ENCODE assay signal across 26 cellular contexts in the genomic region with DNA sequence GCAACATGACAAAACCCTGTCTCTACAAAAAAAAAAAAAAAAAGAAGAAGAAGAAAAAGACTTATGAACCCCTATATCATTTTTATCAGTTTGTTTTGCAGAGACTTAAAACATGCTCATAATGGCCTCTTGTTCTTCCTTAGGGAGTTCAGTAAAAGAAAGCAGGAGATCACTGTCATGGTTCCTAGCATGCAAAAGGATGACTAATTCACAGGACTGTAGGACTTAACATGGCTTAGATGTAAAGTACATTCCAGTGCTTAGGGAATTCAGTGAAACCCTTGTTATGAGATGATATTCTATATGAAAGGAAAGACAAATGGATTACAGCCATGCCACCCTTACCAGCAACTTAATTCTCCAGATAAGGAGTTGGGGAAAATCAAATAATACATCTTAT. TPM values are rescaled to one million over a fixed set of nuclear protein-coding genes. Genes with fewer than 3 reads are reported as not detected.
DNase-seq lines count a peak whose midpoint lies in the region; ATAC-seq and TF ChIP-seq lines count a peak whose summit lies in the region.
"Had no signal": no experiment of that assay in that cellular context is flagged by ENCODE, and none has a peak within 500 bp of the region (broad histone marks: within the 10 kb centered on the region; RNA-seq: fewer than 3 reads in every experiment).

No MANE protein-coding gene starts in this region.

- DNase-seq in CD8-positive, alpha-beta T cell: no peak
- DNase-seq in M059J (ENCODE audit: low read depth): peak; percentile 12
- DNase-seq in central memory CD8-positive, alpha-beta T cell (ENCODE audit: low spot score in 2 of 2): no peak
- DNase-seq in memory B cell (ENCODE audit: low spot score in 2 of 2): no peak
- no peak for DNase-seq in hippocampal formation (lab: John Stamatoyannopoulos, UW)
- DNase-seq in substantia nigra (lab: John Stamatoyannopoulos, UW): no peak
- no peak for DNase-seq in nephron progenitor cell
- DNase-seq: activated CD4-positive, alpha-beta memory T cell treated with anti-CD3 and anti-CD28 coated beads for 36 hours; activated naive CD8-positive, alpha-beta T cell treated with anti-CD3 and anti-CD28 coated beads for 36 hours; AML-193; CD4-positive, alpha-beta T cell; cerebellar nuclear complex; DMS 273 treated with DMSO at 0.1 percent for 48 hours; heart left ventricle; left cardiac atrium; NCI-H1105; NCI-H2029; NCI-H2227 treated with DMSO at 0.1 percent for 48 hours; NCI-H526 treated with DMSO at 0.1 percent for 48 hours; stimulated activated naive CD8-positive, alpha-beta T cell treated with anti-CD3 and anti-CD28 coated beads, Interleukin-15, amount 100 ng/mL, for 72 hours; thyroid gland had no signal

- CTCF ChIA-PET in CD8-positive, alpha-beta T cell (lab: Charles Lee): interaction anchor here (1.4 kb wide), 1 partner anchor 120 kb away, joined by 4 read pairs; no protein-coding TSS in a partner anchor

- H3K4me3 Mint-ChIP-seq in CD8-positive, alpha-beta T cell: no peak overlapping the region
- H3K4me3 Mint-ChIP-seq in central memory CD8-positive, alpha-beta T cell: no peak overlapping the region
- H3K4me3 Mint-ChIP-seq in memory B cell (no peak overlapping the region), nephron progenitor cell (no peak overlapping the region)
- H3K4me3 Mint-ChIP-seq: activated CD4-positive, alpha-beta memory T cell treated with anti-CD3 and anti-CD28 coated beads for 36 hours; activated naive CD8-positive, alpha-beta T cell treated with anti-CD3 and anti-CD28 coated beads for 36 hours; CD4-positive, alpha-beta T cell; stimulated activated naive CD8-positive, alpha-beta T cell treated with anti-CD3 and anti-CD28 coated beads, Interleukin-15, amount 100 ng/mL, for 72 hours had no signal

- no peak for TF ChIP-seq CTCF in CD8-positive, alpha-beta T cell (IDR thresholded peaks at IDR 0.05)
- no peak for TF ChIP-seq CTCF in nephron progenitor cell (IDR thresholded peaks at IDR 0.05)

- ATAC-seq in CD8-positive, alpha-beta T cell: no peak
- ATAC-seq in central memory CD8-positive, alpha-beta T cell (replicated peaks; ENCODE audit: extremely low read depth, poor library complexity, severe bottlenecking): no peak
- ATAC-seq in memory B cell (ENCODE audit: low read depth) (no peak), GM21786 (IDR thresholded peaks at IDR 0.05; ENCODE audit: unreplicated experiment) (no peak)
- ATAC-seq: A549; heart left ventricle; left cardiac atrium; stimulated activated naive CD8-positive, alpha-beta T cell treated with anti-CD3 and anti-CD28 coated beads, Interleukin-15, amount 100 ng/mL, for 72 hours had no signal

- H3K27ac Mint-ChIP-seq in CD8-positive, alpha-beta T cell: peak overlapping the region; percentile 25
- H3K27ac Mint-ChIP-seq in central memory CD8-positive, alpha-beta T cell (ENCODE audit: low read depth): peak overlapping the region; percentile 77
- peak overlapping the region; percentile 60 for H3K27ac Mint-ChIP-seq in memory B cell
- no peak overlapping the region for H3K27ac Mint-ChIP-seq in nephron progenitor cell
- H3K27ac Mint-ChIP-seq: activated CD4-positive, alpha-beta memory T cell treated with anti-CD3 and anti-CD28 coated beads for 36 hours; activated naive CD8-positive, alpha-beta T cell treated with anti-CD3 and anti-CD28 coated beads for 36 hours; CD4-positive, alpha-beta T cell had no signal

- POLR2A ChIA-PET in CD8-positive, alpha-beta T cell (lab: Charles Lee): no interaction called here

- intact Hi-C loops in CD8-positive, alpha-beta T cell (cut with DNase I, micrococcal nuclease): no loop called here

- no peaks in the 10 kb centered on the region for H3K27me3 Mint-ChIP-seq in CD8-positive, alpha-beta T cell (ENCODE audit: low read depth)
- H3K27me3 Mint-ChIP-seq in central memory CD8-positive, alpha-beta T cell: no peaks in the 10 kb centered on the region
- no peaks in the 10 kb centered on the region for H3K27me3 Mint-ChIP-seq in memory B cell
- H3K27me3 Mint-ChIP-seq in nephron progenitor cell (ENCODE audit: low read depth, poor library complexity): no peaks in the 10 kb centered on the region
- H3K27me3 Mint-ChIP-seq: activated CD4-positive, alpha-beta memory T cell treated with anti-CD3 and anti-CD28 coated beads for 36 hours; activated naive CD8-positive, alpha-beta T cell treated with anti-CD3 and anti-CD28 coated beads for 36 hours; CD4-positive, alpha-beta T cell; stimulated activated naive CD8-positive, alpha-beta T cell treated with anti-CD3 and anti-CD28 coated beads, Interleukin-15, amount 100 ng/mL, for 72 hours had no signal

- H3K4me3 ChIP-seq in CD8-positive, alpha-beta T cell (ENCODE audit: low read depth, low read length): no peak overlapping the region
- H3K4me3 ChIP-seq: A549, heart left ventricle, SK-N-MC, thyroid gland had no signal

- no peaks in the 10 kb centered on the region for H3K9me3 Mint-ChIP-seq in CD8-positive, alpha-beta T cell
- H3K9me3 Mint-ChIP-seq in central memory CD8-positive, alpha-beta T cell: no peaks in the 10 kb centered on the region
- H3K9me3 Mint-ChIP-seq in memory B cell (no peaks in the 10 kb centered on the region), nephron progenitor cell (peaks cover 23% of the 10 kb centered on the region)
- H3K9me3 Mint-ChIP-seq: activated naive CD8-positive, alpha-beta T cell treated with anti-CD3 and anti-CD28 coated beads for 36 hours; CD4-positive, alpha-beta T cell; stimulated activated naive CD8-positive, alpha-beta T cell treated with anti-CD3 and anti-CD28 coated beads, Interleukin-15, amount 100 ng/mL, for 72 hours had no signal

- peaks cover 76% of the 10 kb centered on the region for H3K36me3 Mint-ChIP-seq in CD8-positive, alpha-beta T cell
- H3K36me3 Mint-ChIP-seq in central memory CD8-positive, alpha-beta T cell (ENCODE audit: insufficient read depth): peaks cover 64% of the 10 kb centered on the region
- H3K36me3 Mint-ChIP-seq in memory B cell (peaks cover 30% of the 10 kb centered on the region), nephron progenitor cell (ENCODE audit: low read depth) (peaks cover 70% of the 10 kb centered on the region)

- H3K27ac ChIP-seq in CD8-positive, alpha-beta T cell (ENCODE audit: low read depth, low read length): no peak overlapping the region
- H3K27ac ChIP-seq in substantia nigra (ENCODE audit: low read depth, low read length, poor library complexity, severe bottlenecking): no peak overlapping the region
- H3K27ac ChIP-seq: A549, heart left ventricle, neutrophil, SK-N-MC, thyroid gland had no signal

- peaks cover 4% of the 10 kb centered on the region for H3K4me1 Mint-ChIP-seq in CD8-positive, alpha-beta T cell (ENCODE audit: low read depth)
- H3K4me1 Mint-ChIP-seq in central memory CD8-positive, alpha-beta T cell: no peaks in the 10 kb centered on the region
- no peaks in the 10 kb centered on the region for H3K4me1 Mint-ChIP-seq in memory B cell
- H3K4me1 Mint-ChIP-seq in nephron progenitor cell: no peaks in the 10 kb centered on the region
- H3K4me1 Mint-ChIP-seq: stimulated activated naive CD8-positive, alpha-beta T cell treated with anti-CD3 and anti-CD28 coated beads, Interleukin-15, amount 100 ng/mL, for 72 hours had no signal

- no peaks in the 10 kb centered on the region for H3K4me1 ChIP-seq in CD8-positive, alpha-beta T cell (ENCODE audit: insufficient read depth, low read length)
- H3K4me1 ChIP-seq: A549, heart left ventricle, thyroid gland had no signal

- peaks cover 43% of the 10 kb centered on the region for H3K36me3 ChIP-seq in CD8-positive, alpha-beta T cell (ENCODE audit: insufficient read depth, low read length)

- H3K27me3 ChIP-seq in CD8-positive, alpha-beta T cell (ENCODE audit: insufficient read depth, low read length): no peaks in the 10 kb centered on the region
- H3K27me3 ChIP-seq: heart left ventricle, neutrophil, thyroid gland had no signal

- H3K9me3 ChIP-seq in CD8-positive, alpha-beta T cell (ENCODE audit: low read length): no peaks in the 10 kb centered on the region
- H3K9me3 ChIP-seq: A549, neutrophil, thyroid gland had no signal

RNA-seq across cellular contexts. Expression of gene EEF1A1, which starts 29.5 kb away (rescaled TPM):
- over 10,000 TPM; 16,418 to 17,118 TPM for total RNA-seq in CD8-positive, alpha-beta T cell
- 4,897 and 5,853 TPM in 2 replicates for total RNA-seq in M059J (2014; rRNA removed; shearing (Covaris generic))

RNA-seq across cellular contexts. Expression of gene MTO1, which starts 29.8 kb away (rescaled TPM):
- total RNA-seq in CD8-positive, alpha-beta T cell: 10 to 100 TPM; 35.7 to 37.0 TPM
- 14.4 and 17.8 TPM in 2 replicates for total RNA-seq in M059J (2014; rRNA removed; shearing (Covaris generic))

RNA-seq across cellular contexts. Expression of gene CGAS, which starts 39.3 kb away (rescaled TPM):
- total RNA-seq in CD8-positive, alpha-beta T cell: 10 to 100 TPM in 1 of 2 experiments, 1 to 10 TPM in 1; 8.9 to 10.9 TPM
- total RNA-seq in M059J (2014; rRNA removed; shearing (Covaris generic)): 7.8 and 12.5 TPM in 2 replicates
- total RNA-seq: H4 had no signal
